Comparison of ENCODE assay signal across 23 cellular contexts in genomic region chr4:101227715-101228114, GRCh38.
"Had no signal": no experiment of that assay in that cellular context is flagged by ENCODE, and none has a peak within 500 bp of the region (broad histone marks: within the 10 kb centered on the region; RNA-seq: fewer than 3 reads in every experiment).

No MANE protein-coding gene starts in this region.

- H3K9me3 ChIP-seq: esophagus muscularis mucosa, gastroesophageal sphincter, left lung, lower lobe of right lung, mucosa of descending colon had no signal

- H3K27me3 Mint-ChIP-seq: naive B cell; naive thymus-derived CD8-positive, alpha-beta T cell had no signal

- H3K4me2 ChIP-seq: hepatocyte had no signal

- DNase-seq: cortex of kidney; dermis blood vessel endothelial cell; dorsolateral prefrontal cortex; effector CD4-positive, alpha-beta T cell; effector memory CD4-positive, alpha-beta T cell; foreskin keratinocyte; heart left ventricle; hypothalamus; immature natural killer cell; islet precursor cell; left cardiac atrium; left lung; left ventricle myocardium superior; lower lobe of right lung; mesenchymal stem cell; mucosa of descending colon; naive B cell; naive thymus-derived CD8-positive, alpha-beta T cell had no signal

- H3K4me3 ChIP-seq: dorsolateral prefrontal cortex, esophagus muscularis mucosa, gastroesophageal sphincter, heart left ventricle, hepatocyte, left lung, lower lobe of right lung, mucosa of descending colon had no signal

- H3K9me3 Mint-ChIP-seq: immature natural killer cell, mesothelial cell of epicardium had no signal

- H3K27ac Mint-ChIP-seq: immature natural killer cell; mesothelial cell of epicardium; naive thymus-derived CD8-positive, alpha-beta T cell had no signal

- H3K27me3 ChIP-seq: dorsolateral prefrontal cortex, esophagus muscularis mucosa, foreskin keratinocyte, gastroesophageal sphincter, heart left ventricle, hepatocyte, left lung had no signal

- H2AFZ ChIP-seq: hepatocyte had no signal

- H3K4me3 Mint-ChIP-seq: immature natural killer cell; mesothelial cell of epicardium; naive B cell; naive thymus-derived CD8-positive, alpha-beta T cell had no signal

- H3K36me3 Mint-ChIP-seq: immature natural killer cell, mesothelial cell of epicardium, naive B cell had no signal

- H3K36me3 ChIP-seq: esophagus muscularis mucosa, gastroesophageal sphincter, heart left ventricle, left lung, lower lobe of right lung had no signal

- H3K27ac ChIP-seq: dorsolateral prefrontal cortex, esophagus muscularis mucosa, foreskin keratinocyte, gastroesophageal sphincter, heart left ventricle, hepatocyte, left lung, lower lobe of right lung had no signal

- ATAC-seq: foreskin keratinocyte; gastroesophageal sphincter; heart left ventricle; left cardiac atrium; left lung; left ventricle myocardium superior; lower lobe of right lung; mucosa of descending colon; naive thymus-derived CD8-positive, alpha-beta T cell had no signal

- FAIRE-seq: endothelial cell of umbilical vein had no signal
